Comparison of ENCODE assay signal across 28 cellular contexts in the genomic region with DNA sequence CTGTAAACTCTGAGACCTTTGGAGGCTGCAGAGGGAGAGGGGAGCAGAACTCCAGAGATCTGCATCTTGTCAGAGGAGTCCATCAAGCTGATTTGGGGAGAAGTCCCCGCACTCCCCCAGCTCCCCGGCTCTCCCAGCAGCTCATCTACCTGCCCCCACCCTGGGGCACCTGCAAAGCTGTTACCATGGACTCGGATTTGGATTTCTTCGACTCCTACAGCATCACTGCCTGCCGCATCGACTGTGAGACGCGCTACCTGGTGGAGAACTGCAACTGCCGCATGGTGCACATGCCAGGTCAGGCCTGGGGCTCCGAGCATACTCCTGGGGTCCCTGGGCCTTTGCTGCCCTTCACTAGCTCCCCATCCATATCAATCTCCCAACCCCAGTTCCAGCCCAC. TPM values are rescaled to one million over a fixed set of nuclear protein-coding genes. Genes with fewer than 3 reads are reported as not detected.
"Had no signal": no experiment of that assay in that cellular context is flagged by ENCODE, and none has a peak within 500 bp of the region (broad histone marks: within the 10 kb centered on the region; RNA-seq: fewer than 3 reads in every experiment).

No MANE protein-coding gene starts in this region.

- DNase-seq: activated CD4-positive, alpha-beta memory T cell treated with anti-CD3 and anti-CD28 coated beads, Interleukin-2, amount 10 ng/mL, durations not matched to agents 7 days and 5 days; activated CD4-positive, alpha-beta T cell treated with anti-CD3 and anti-CD28 coated beads for 36 hours; activated CD4-positive, alpha-beta T cell treated with anti-CD3 and anti-CD28 coated beads, Interleukin-2, amount 10 ng/mL, durations not matched to agents 24 days and 14 days; activated CD4-positive, CD25-positive, alpha-beta regulatory T cell; activated CD4-positive, CD25-positive, alpha-beta regulatory T cell treated with anti-CD3 and anti-CD28 coated beads, Interleukin-2, amount 50 U/mL, for 72 hours; activated effector memory CD4-positive, alpha-beta T cell treated with Interleukin-2 at 50 U/mL for 16 hours; activated naive CD4-positive, alpha-beta T cell treated with anti-CD3 and anti-CD28 coated beads for 36 hours; activated naive CD8-positive, alpha-beta T cell treated with anti-CD3 and anti-CD28 coated beads for 36 hours; activated naive CD8-positive, alpha-beta T cell treated with anti-CD3 and anti-CD28 coated beads, Interleukin-2, amount 50 U/mL, for 24 hours; activated T-cell treated with anti-CD3 and anti-CD28 coated beads, Interleukin-2, amount 50 U/mL, for 4 hours; adrenal gland; amygdala; body of pancreas; central memory CD4-positive, alpha-beta T cell; cerebellar nuclear complex; colonic mucosa; effector CD8-positive, alpha-beta T cell; esophagus squamous epithelium; foreskin melanocyte; T-helper 1 cell; T-helper 17 cell had no signal

- FAIRE-seq: endometrium, endothelial cell of umbilical vein had no signal

- H3K9me3 ChIP-seq: adrenal gland, body of pancreas, colonic mucosa, esophagus squamous epithelium, gastroesophageal sphincter had no signal

- H3K27me3 ChIP-seq: adrenal gland, body of pancreas, colonic mucosa, gastroesophageal sphincter had no signal

- ATAC-seq: activated CD4-positive, alpha-beta T cell treated with anti-CD3 and anti-CD28 coated beads for 36 hours; activated naive CD8-positive, alpha-beta T cell treated with anti-CD3 and anti-CD28 coated beads, Interleukin-2, amount 50 U/mL, for 24 hours; activated T-cell treated with anti-CD3 and anti-CD28 coated beads, Interleukin-2, amount 50 U/mL, for 4 hours; activated T-helper 17 cell treated with anti-CD3 and anti-CD28 coated beads, Interleukin-2, amount 50 U/mL, for 72 hours; body of pancreas; gastroesophageal sphincter; T-helper 17 cell had no signal

- H3K27ac ChIP-seq: adrenal gland, body of pancreas, colonic mucosa, epithelial cell of prostate, esophagus squamous epithelium, gastroesophageal sphincter had no signal

- H3K4me1 ChIP-seq: colonic mucosa had no signal

- H3K36me3 ChIP-seq: adrenal gland, colonic mucosa, esophagus squamous epithelium, gastroesophageal sphincter had no signal

- H3K4me3 ChIP-seq: adrenal gland, body of pancreas, colonic mucosa, esophagus squamous epithelium, gastroesophageal sphincter had no signal

RNA-seq across cellular contexts. Expression of gene GPD1, which starts 25.5 kb away (rescaled TPM):
- total RNA-seq: endothelial cell of umbilical vein, fibroblast of villous mesenchyme, glomerular endothelial cell had no signal
